8 cellular contexts compared by ENCODE assay signal in the genomic region with DNA sequence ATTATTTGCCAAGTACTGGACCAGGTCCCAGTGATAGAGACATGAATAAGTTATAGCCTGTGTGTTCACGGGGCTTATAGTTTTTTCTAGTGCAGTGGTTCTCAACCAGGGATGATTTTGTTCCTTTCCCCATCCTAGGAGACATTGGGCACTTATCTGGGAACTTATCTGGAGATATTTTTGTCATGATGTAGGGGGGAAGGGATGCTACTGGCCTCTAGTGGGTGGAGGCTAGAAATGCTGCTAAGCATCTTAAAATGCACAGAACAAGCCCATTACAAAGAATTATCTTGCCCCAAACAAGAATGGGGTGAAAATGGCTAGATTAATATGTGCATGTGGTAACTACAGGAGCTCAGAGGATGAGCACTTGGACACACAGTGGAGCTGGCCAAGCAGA.
DNase-seq lines count a peak whose midpoint lies in the region; ATAC-seq lines count a peak whose summit lies in the region.

No MANE protein-coding gene starts in this region.

- peak; percentile 50 for ATAC-seq in GM19035 (IDR thresholded peaks at IDR 0.05; ENCODE audit: unreplicated experiment)
- ATAC-seq in right cardiac atrium = no peak

- H3K4me1 ChIP-seq in right cardiac atrium (ENCODE audit: control insufficient read depth, insufficient read depth, low read length) = no peaks in the 10 kb centered on the region

- no peaks in the 10 kb centered on the region for H3K27me3 ChIP-seq in right cardiac atrium (ENCODE audit: control insufficient read depth, insufficient read depth)

- H3K9me3 ChIP-seq in right cardiac atrium (ENCODE audit: control insufficient read depth, low read length) = no peaks in the 10 kb centered on the region

- peak; percentile 7 to 16 for DNase-seq in AML-193 (lab: John Stamatoyannopoulos, UW)
- peak; percentile 5 for DNase-seq in NCI-H460 (ENCODE audit: extremely low read depth, low read depth)
- peak; percentile 27 for DNase-seq in foreskin melanocyte
- no peak for DNase-seq in NCI-H774 (lab: John Stamatoyannopoulos, UW)
- no peak for DNase-seq in effector CD8-positive, alpha-beta T cell (lab: John Stamatoyannopoulos, UW)
- no peak for DNase-seq in amygdala (lab: John Stamatoyannopoulos, UW)
- DNase-seq in right cardiac atrium = no peak

- 84% methylated on average over 1 of the region's 1 CpG for WGBS in right cardiac atrium

- H3K27ac ChIP-seq in right cardiac atrium (ENCODE audit: low read length) = no peak overlapping the region

- intact Hi-C loops in right cardiac atrium (cut with DNase I) = no loop called here

- H3K4me3 ChIP-seq in right cardiac atrium (ENCODE audit: low read length) = no peak overlapping the region

Comparison
In these comparisons a context has a peak if more than half of its experiments do, and no peak if none do; other contexts are left out.
1. DNase-seq: peak in AML-193 (2 of 2), NCI-H460 (single experiment) and foreskin melanocyte (single experiment); none in NCI-H774 (single experiment), effector CD8-positive, alpha-beta T cell (single experiment), amygdala (0 of 56) and right cardiac atrium (0 of 3).